13 cellular contexts compared by ENCODE assay signal in the genomic region with DNA sequence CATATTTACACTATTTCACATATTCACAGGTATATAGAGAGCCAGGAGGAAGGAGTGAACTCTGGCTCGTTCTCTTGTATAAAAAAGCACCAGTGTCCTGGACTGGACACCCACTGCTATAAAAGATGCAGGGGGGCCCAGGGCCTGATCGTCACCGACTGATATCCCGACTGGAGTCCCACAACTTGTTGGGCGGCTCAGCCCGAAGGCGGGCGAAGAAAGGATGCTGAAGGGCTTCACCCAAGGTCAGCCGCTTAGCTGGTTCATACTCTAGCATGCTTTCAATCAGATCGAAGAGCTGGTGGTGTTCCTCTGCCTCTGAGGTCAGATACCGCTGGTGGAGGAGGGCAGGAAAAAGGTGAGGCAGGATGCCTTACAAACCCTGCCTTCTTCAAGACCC. TPM values are rescaled to one million over a fixed set of nuclear protein-coding genes. Genes with fewer than 3 reads are reported as not detected.
A peak's percentile ranks its signal among the peaks of the same experiment; 100 is the strongest.
DNase-seq lines count a peak whose midpoint lies in the region; ATAC-seq, FAIRE-seq and TF ChIP-seq lines count a peak whose summit lies in the region.
"Had no signal": no experiment of that assay in that cellular context is flagged by ENCODE, and none has a peak within 500 bp of the region (broad histone marks: within the 10 kb centered on the region; RNA-seq: fewer than 3 reads in every experiment).

No MANE protein-coding gene starts in this region.

- H3K9me3 ChIP-seq in heart right ventricle (no peaks in the 10 kb centered on the region), right atrium auricular region (no peaks in the 10 kb centered on the region), HepG2 (ENCODE audit: low read length) (no peaks in the 10 kb centered on the region), transverse colon (no peaks in the 10 kb centered on the region)

- ATAC-seq in heart right ventricle, result no peak
- ATAC-seq in HepG2, result no peak
- no peak for ATAC-seq in GM21737 (IDR thresholded peaks at IDR 0.05; ENCODE audit: unreplicated experiment)

- H3K4me2 ChIP-seq in HepG2 (ENCODE audit: low read depth, low read length), result no peak overlapping the region

- peaks cover 15% of the 10 kb centered on the region for H3K79me2 ChIP-seq in HepG2 (ENCODE audit: insufficient read depth, low read length)

- H3K4me1 ChIP-seq in heart right ventricle (peaks cover 3 to 42% (median 23%) of the 10 kb centered on the region in 9 donors), right atrium auricular region (peaks cover 3 to 31% of the 10 kb centered on the region in 2 donors), HepG2 (ENCODE audit: insufficient read depth, low read length) (peaks cover 15% of the 10 kb centered on the region), transverse colon (peaks cover 8 to 17% (median 15%) of the 10 kb centered on the region in 4 donors)

- H3K27me3 ChIP-seq in heart right ventricle, result no peaks in the 10 kb centered on the region
- no peaks in the 10 kb centered on the region for H3K27me3 ChIP-seq in right atrium auricular region
- no peaks in the 10 kb centered on the region; a peak in 1 of 5 replicates for H3K27me3 ChIP-seq in HepG2 (ENCODE audit: control insufficient read depth in 1 of 2, insufficient read depth in 2 of 2, low read length in 2 of 2)
- no peaks in the 10 kb centered on the region for H3K27me3 ChIP-seq in transverse colon
- H3K27me3 ChIP-seq in dorsolateral prefrontal cortex, result no peaks in the 10 kb centered on the region

- peaks cover 84% of the 10 kb centered on the region for H3K36me3 Mint-ChIP-seq in activated CD4-positive, alpha-beta memory T cell treated with anti-CD3 and anti-CD28 coated beads, Interleukin-2, amount 10 ng/mL, durations not matched to agents 7 days and 5 days (ENCODE audit: low read depth)

- no peak for TF ChIP-seq EP300 in HepG2 (IDR thresholded peaks at IDR 0.05; ENCODE audit: low read depth in 2 of 2, low read length in 2 of 2)
- TF ChIP-seq EP300 in HepG2 (CRISPR knock-in tag; IDR thresholded peaks at IDR 0.05; ENCODE audit: borderline replicate concordance), result no peak
- TF ChIP-seq EP300 in transverse colon (IDR thresholded peaks at IDR 0.05; ENCODE audit: low read depth), result no peak

- DNase-seq in heart right ventricle (no peak), right atrium auricular region (ENCODE audit: low spot score) (no peak), HepG2 (ENCODE audit: low spot score) (no peak), transverse colon (no peak), dorsolateral prefrontal cortex (no peak), DMS114 treated with DMSO at 0.1 percent for 48 hours (lab: John Stamatoyannopoulos, UW; ENCODE audit: unreplicated experiment) (no peak)
- no peak for DNase-seq in activated CD4-positive, alpha-beta memory T cell treated with anti-CD3 and anti-CD28 coated beads, Interleukin-2, amount 10 ng/mL, durations not matched to agents 7 days and 5 days
- DNase-seq: head of caudate nucleus, NCI-H2107, RPMI8226 had no signal

- no peak overlapping the region for H3K9ac ChIP-seq in HepG2 (ENCODE audit: insufficient read depth, low read depth, low read length)

- peak overlapping the region; percentile 91 for H3K27ac Mint-ChIP-seq in activated CD4-positive, alpha-beta memory T cell treated with anti-CD3 and anti-CD28 coated beads, Interleukin-2, amount 10 ng/mL, durations not matched to agents 7 days and 5 days

- H3K36me3 ChIP-seq in heart right ventricle (peaks cover 0 to 80% (median 59%) of the 10 kb centered on the region in 9 donors), right atrium auricular region (peaks cover 65% of the 10 kb centered on the region), HepG2 (replicated peaks in 1 of 2; ENCODE audit: control insufficient read depth in 1 of 2, insufficient read depth in 2 of 2, low read length in 2 of 2) (peaks cover 25 to 57% of the 10 kb centered on the region in 2 experiments), transverse colon (peaks cover 0 to 44% (median 22%) of the 10 kb centered on the region in 4 donors)

- peaks cover 43% of the 10 kb centered on the region for H3K4me1 Mint-ChIP-seq in activated CD4-positive, alpha-beta memory T cell treated with anti-CD3 and anti-CD28 coated beads, Interleukin-2, amount 10 ng/mL, durations not matched to agents 7 days and 5 days

- no peaks in the 10 kb centered on the region for H4K20me1 ChIP-seq in HepG2 (ENCODE audit: insufficient read depth, low read length)

- POLR2A ChIA-PET in activated CD4-positive, alpha-beta memory T cell treated with anti-CD3 and anti-CD28 coated beads, Interleukin-2, amount 10 ng/mL, durations not matched to agents 7 days and 5 days (lab: Charles Lee), result interaction anchor here (4.2 kb wide), 1 partner anchor 9 kb away, joined by 57 read pairs; a partner anchor contains a TSS
- POLR2A ChIA-PET in HepG2 (lab: Yijun Ruan, JAX), result interaction anchor here (1.1 to 4.8 kb wide), 3 partner anchors 9 to 38 kb away, joined by 3 to 69 read pairs (median 4); a partner anchor contains a TSS

- CTCF ChIA-PET in activated CD4-positive, alpha-beta memory T cell treated with anti-CD3 and anti-CD28 coated beads, Interleukin-2, amount 10 ng/mL, durations not matched to agents 7 days and 5 days (lab: Charles Lee), result interaction anchor here (1.0 to 1.8 kb wide), 2 partner anchors 10 to 12 kb away, joined by 3 to 12 read pairs; a partner anchor contains a TSS
- CTCF ChIA-PET in HepG2 (lab: Yijun Ruan, JAX; ENCODE audit: low intra/inter-chr PET ratio, low total read pairs), result no interaction called here

- in situ Hi-C loops in HepG2 (cut with HindIII; ENCODE audit: extremely low pct_ligation_motif_present, low pct_unique_long_range_greater_than_20kb) (no loop called here), transverse colon (cut with MboI; ENCODE audit: low pct_ligation_motif_present in 1 of 4, low pct_unique_long_range_greater_than_20kb in 1 of 4, low sequenced_read_pairs in 3 of 4) (loop anchor here in 2 of 4 donors (10.0 to 25.0 kb wide), 2 partner anchors 62 to 324 kb away; a partner anchor contains a TSS)

- no peak for FAIRE-seq in HepG2 (lab: Jason Lieb, UNC)
- FAIRE-seq: HTR-8/SVneo had no signal

- peak overlapping the region in 7 of 10 donors; percentile 78 to 93 (median 89) for H3K27ac ChIP-seq in heart right ventricle
- H3K27ac ChIP-seq in right atrium auricular region, result no peak overlapping the region
- no peak overlapping the region for H3K27ac ChIP-seq in HepG2 (ENCODE audit: extremely low read length, insufficient read depth, low read length)
- H3K27ac ChIP-seq in transverse colon, result peak overlapping the region; percentile 84 to 91 (median 89)
- peak overlapping the region in 29 of 59 donors; percentile 29 to 94 (median 84) for H3K27ac ChIP-seq in dorsolateral prefrontal cortex

- H3K9me3 Mint-ChIP-seq in activated CD4-positive, alpha-beta memory T cell treated with anti-CD3 and anti-CD28 coated beads, Interleukin-2, amount 10 ng/mL, durations not matched to agents 7 days and 5 days, result no peaks in the 10 kb centered on the region

- no peaks in the 10 kb centered on the region for H3K27me3 Mint-ChIP-seq in activated CD4-positive, alpha-beta memory T cell treated with anti-CD3 and anti-CD28 coated beads, Interleukin-2, amount 10 ng/mL, durations not matched to agents 7 days and 5 days

- H2AFZ ChIP-seq in HepG2 (ENCODE audit: low read length), result no peak overlapping the region

- no TSS peak for BruUV-seq in HepG2 (replicated peaks; lab: Mats Ljungman, UMichigan)

- H3K4me3 ChIP-seq in heart right ventricle, result no peak overlapping the region
- no peak overlapping the region for H3K4me3 ChIP-seq in right atrium auricular region
- no peak overlapping the region for H3K4me3 ChIP-seq in HepG2 (replicated peaks in 1 of 3; ENCODE audit: insufficient read depth in 1 of 3, low read depth in 2 of 3, low read length in 3 of 3)
- H3K4me3 ChIP-seq in transverse colon, result no peak overlapping the region
- peak overlapping the region in 5 of 59 donors; percentile 91 to 100 (median 94) for H3K4me3 ChIP-seq in dorsolateral prefrontal cortex

- TF ChIP-seq POLR2A in HepG2 (IDR thresholded peaks at IDR 0.05; ENCODE audit: insufficient read depth in 1 of 2, low read depth in 2 of 2, low read length in 2 of 2) (no peak), transverse colon (IDR thresholded peaks at IDR 0.05) (no peak)

- peak overlapping the region; percentile 1 for H3K4me3 Mint-ChIP-seq in activated CD4-positive, alpha-beta memory T cell treated with anti-CD3 and anti-CD28 coated beads, Interleukin-2, amount 10 ng/mL, durations not matched to agents 7 days and 5 days

- TF ChIP-seq CTCF in heart right ventricle (IDR thresholded peaks at IDR 0.05), result no peak
- TF ChIP-seq CTCF in right atrium auricular region (IDR thresholded peaks at IDR 0.05), result no peak
- no peak for TF ChIP-seq CTCF in HepG2 (CRISPR knock-in tag; IDR thresholded peaks at IDR 0.05)
- no peak for TF ChIP-seq CTCF in transverse colon (IDR thresholded peaks at IDR 0.05)
- no peak for TF ChIP-seq CTCF in dorsolateral prefrontal cortex (IDR thresholded peaks at IDR 0.05 in 54 of 56, conservative IDR thresholded peaks at IDR 0.05 in 2 of 56; ENCODE audit: low read depth in 1 of 56, partially characterized antibody in 56 of 56)

- TF ChIP-seq RAD21 in HepG2 (CRISPR knock-in tag; IDR thresholded peaks at IDR 0.05), result no peak

- intact Hi-C loops in heart right ventricle (cut with DNase I) (no loop called here), HepG2 (cut with micrococcal nuclease; ENCODE audit: unreplicated experiment) (no loop called here), transverse colon (cut with DNase I; ENCODE audit: low total_unique reads) (no loop called here), dorsolateral prefrontal cortex (cut with DNase I) (no loop called here)

- 86 to 87% methylated on average over 11 of the region's 11 CpGs for WGBS in heart right ventricle, 2 donors
- WGBS in HepG2 (ENCODE audit: low lambda C conversion rate), result 97% methylated on average over 9 of the region's 11 CpGs
- WGBS in transverse colon (ENCODE audit: low coverage in 1 of 2), 2 donors, result 87 to 93% methylated on average over 9 to 11 of the region's 11 CpGs

RNA-seq across cellular contexts. Expression of a gene that starts 0.9 kb away (rescaled TPM):
- total RNA-seq in heart right ventricle (10 to 100 TPM; 54.1 to 73.1 (median 60.1) TPM), right atrium auricular region (10 to 100 TPM; 77.2 to 77.7 TPM), HepG2 (2016; rRNA removed; fragmentation: Illumina TruSeq; extraction: Trizol) (27.0 and 46.8 TPM in 2 replicates), transverse colon (10 to 100 TPM in 3 of 4 donors, 1 to 10 TPM in 1; 7.8 to 61.3 (median 35.2) TPM), dorsolateral prefrontal cortex (10 to 100 TPM; 40.4 to 73.3 (median 49.7) TPM)
- polyA plus RNA-seq in heart right ventricle (100 to 1,000 TPM in 1 of 2 donors, 10 to 100 TPM in 1; 47.9 to 109 TPM), HepG2 (2011; rRNA removed) (83.3 and 92.5 TPM in 2 replicates)
- total RNA-seq in activated CD4-positive, alpha-beta memory T cell treated with anti-CD3 and anti-CD28 coated beads, Interleukin-2, amount 10 ng/mL, durations not matched to agents 7 days and 5 days, result 10 to 100 TPM; 87.5 to 91.9 TPM
- 16.4 and 20.0 TPM in 2 replicates for total RNA-seq in HepG2 (2016; cell fraction: cytosol; rRNA removed; fragmentation: Illumina TruSeq; extraction: Trizol; ENCODE audit: low read depth)
- 29.6 and 44.4 TPM in 2 replicates for total RNA-seq in HepG2 (2016; cell fraction: insoluble cytoplasmic fraction; rRNA removed; fragmentation: Illumina TruSeq; extraction: Trizol)
- 22.9 and 28.4 TPM in 2 replicates for total RNA-seq in HepG2 (2016; cell fraction: membrane; rRNA removed; fragmentation: Illumina TruSeq; extraction: Trizol)
- total RNA-seq in HepG2 (2016; cell fraction: nucleus; rRNA removed; fragmentation: Illumina TruSeq; extraction: Trizol), result 37.1 and 38.5 TPM in 2 replicates
- 94.5 and 95.0 TPM in 2 replicates for polyA plus RNA-seq in HepG2 (2011; cell fraction: cytosol; rRNA removed)
- polyA plus RNA-seq in HepG2 (2011; cell fraction: nucleus; rRNA removed), result 74.3 and 75.6 TPM in 2 replicates
- 30.4 and 37.1 TPM in 2 replicates for polyA plus RNA-seq in HepG2 (2012)
- 28.3 and 28.6 TPM in 2 replicates for polyA plus RNA-seq in HepG2 (2016; cell fraction: cytosol; fragmentation: Illumina TruSeq; extraction: Trizol; ENCODE audit: low read depth)
- polyA plus RNA-seq in HepG2 (2016; cell fraction: insoluble cytoplasmic fraction; fragmentation: Illumina TruSeq; extraction: Trizol; ENCODE audit: low read depth), result 45.8 and 52.3 TPM in 2 replicates
- 37.1 and 38.2 TPM in 2 replicates for polyA plus RNA-seq in HepG2 (2016; cell fraction: membrane; fragmentation: Illumina TruSeq; extraction: Trizol; ENCODE audit: low read depth)
- polyA plus RNA-seq in HepG2 (2016; cell fraction: nucleus; fragmentation: Illumina TruSeq; extraction: Trizol; ENCODE audit: insufficient read depth, low read depth), result 82.5 and 83.5 TPM in 2 replicates
- polyA minus RNA-seq in HepG2 (2011; rRNA and poly(A)+ RNA removed; ENCODE audit: low replicate concordance), result 118 and 271 TPM in 2 replicates
- polyA minus RNA-seq in HepG2 (2011; cell fraction: cytosol; rRNA and poly(A)+ RNA removed), result 33.3 and 39.4 TPM in 2 replicates
- polyA minus RNA-seq in HepG2 (2011; cell fraction: nucleus; rRNA and poly(A)+ RNA removed), result 16.9 and 21.4 TPM in 2 replicates

RNA-seq across cellular contexts. Expression of a gene that starts 7.8 kb away (rescaled TPM):
- total RNA-seq in heart right ventricle, result 10 to 100 TPM in 7 of 10 donors, 1 to 10 TPM in 3; 8.6 to 21.0 (median 11.3) TPM
- 10 to 100 TPM in 1 of 2 donors, 1 to 10 TPM in 1; 7.1 to 13.7 TPM for polyA plus RNA-seq in heart right ventricle
- 10 to 100 TPM; 14.4 to 15.5 TPM for total RNA-seq in right atrium auricular region
- 10 to 100 TPM; 26.3 to 27.3 TPM for total RNA-seq in activated CD4-positive, alpha-beta memory T cell treated with anti-CD3 and anti-CD28 coated beads, Interleukin-2, amount 10 ng/mL, durations not matched to agents 7 days and 5 days
- 4.1 and 6.2 TPM in 2 replicates for total RNA-seq in HepG2 (2016; rRNA removed; fragmentation: Illumina TruSeq; extraction: Trizol)
- 3.6 and 4.8 TPM in 2 replicates for total RNA-seq in HepG2 (2016; cell fraction: cytosol; rRNA removed; fragmentation: Illumina TruSeq; extraction: Trizol; ENCODE audit: low read depth)
- total RNA-seq in HepG2 (2016; cell fraction: insoluble cytoplasmic fraction; rRNA removed; fragmentation: Illumina TruSeq; extraction: Trizol), result 3.2 and 5.5 TPM in 2 replicates
- 12.9 and 13.0 TPM in 2 replicates for total RNA-seq in HepG2 (2016; cell fraction: membrane; rRNA removed; fragmentation: Illumina TruSeq; extraction: Trizol)
- total RNA-seq in HepG2 (2016; cell fraction: nucleus; rRNA removed; fragmentation: Illumina TruSeq; extraction: Trizol), result 6.9 and 8.6 TPM in 2 replicates
- polyA plus RNA-seq in HepG2 (2011; rRNA removed), result 9.9 and 11.9 TPM in 2 replicates
- 7.8 and 10.3 TPM in 2 replicates for polyA plus RNA-seq in HepG2 (2011; cell fraction: cytosol; rRNA removed)
- 18.3 and 21.0 TPM in 2 replicates for polyA plus RNA-seq in HepG2 (2011; cell fraction: nucleus; rRNA removed)
- 18.4 and 22.0 TPM in 2 replicates for polyA plus RNA-seq in HepG2 (2012)
- polyA plus RNA-seq in HepG2 (2016; cell fraction: cytosol; fragmentation: Illumina TruSeq; extraction: Trizol; ENCODE audit: low read depth), result 22.1 and 24.0 TPM in 2 replicates
- 19.7 and 25.6 TPM in 2 replicates for polyA plus RNA-seq in HepG2 (2016; cell fraction: insoluble cytoplasmic fraction; fragmentation: Illumina TruSeq; extraction: Trizol; ENCODE audit: low read depth)
- polyA plus RNA-seq in HepG2 (2016; cell fraction: membrane; fragmentation: Illumina TruSeq; extraction: Trizol; ENCODE audit: low read depth), result 49.9 and 57.1 TPM in 2 replicates
- polyA plus RNA-seq in HepG2 (2016; cell fraction: nucleus; fragmentation: Illumina TruSeq; extraction: Trizol; ENCODE audit: insufficient read depth, low read depth), result 28.1 and 33.5 TPM in 2 replicates
- 7.5 and 12.8 TPM in 2 replicates for polyA minus RNA-seq in HepG2 (2011; rRNA and poly(A)+ RNA removed; ENCODE audit: low replicate concordance)
- 8.1 and 9.3 TPM in 2 replicates for polyA minus RNA-seq in HepG2 (2011; cell fraction: cytosol; rRNA and poly(A)+ RNA removed)
- 3.7 and 4.4 TPM in 2 replicates for polyA minus RNA-seq in HepG2 (2011; cell fraction: nucleus; rRNA and poly(A)+ RNA removed)
- total RNA-seq in transverse colon, result 10 to 100 TPM in 3 of 4 donors, 1 to 10 TPM in 1; 9.0 to 21.9 (median 15.7) TPM
- total RNA-seq in dorsolateral prefrontal cortex, result 10 to 100 TPM; 28.2 to 75.1 (median 42.6) TPM

RNA-seq across cellular contexts. Expression of a gene that starts 10.2 kb away (rescaled TPM):
- 10 to 100 TPM; 12.5 to 21.9 (median 18.0) TPM for total RNA-seq in heart right ventricle
- polyA plus RNA-seq in heart right ventricle, result 10 to 100 TPM; 17.4 to 47.1 TPM
- total RNA-seq in right atrium auricular region, result 10 to 100 TPM in 1 of 2 donors, 1 to 10 TPM in 1; 9.8 to 16.4 TPM
- total RNA-seq in activated CD4-positive, alpha-beta memory T cell treated with anti-CD3 and anti-CD28 coated beads, Interleukin-2, amount 10 ng/mL, durations not matched to agents 7 days and 5 days, result 10 to 100 TPM; 78.0 to 82.0 TPM
- total RNA-seq in HepG2 (2016; rRNA removed; fragmentation: Illumina TruSeq; extraction: Trizol), result 10.1 and 20.1 TPM in 2 replicates
- 8.5 and 11.8 TPM in 2 replicates for total RNA-seq in HepG2 (2016; cell fraction: cytosol; rRNA removed; fragmentation: Illumina TruSeq; extraction: Trizol; ENCODE audit: low read depth)
- 10.6 and 19.2 TPM in 2 replicates for total RNA-seq in HepG2 (2016; cell fraction: insoluble cytoplasmic fraction; rRNA removed; fragmentation: Illumina TruSeq; extraction: Trizol)
- total RNA-seq in HepG2 (2016; cell fraction: membrane; rRNA removed; fragmentation: Illumina TruSeq; extraction: Trizol), result 9.3 and 12.0 TPM in 2 replicates
- 23.9 and 32.6 TPM in 2 replicates for total RNA-seq in HepG2 (2016; cell fraction: nucleus; rRNA removed; fragmentation: Illumina TruSeq; extraction: Trizol)
- polyA plus RNA-seq in HepG2 (2011; rRNA removed), result 73.5 and 74.0 TPM in 2 replicates
- 23.9 and 24.4 TPM in 2 replicates for polyA plus RNA-seq in HepG2 (2011; cell fraction: cytosol; rRNA removed)
- 317 and 392 TPM in 2 replicates for polyA plus RNA-seq in HepG2 (2011; cell fraction: nucleus; rRNA removed)
- 31.3 and 32.7 TPM in 2 replicates for polyA plus RNA-seq in HepG2 (2012)
- polyA plus RNA-seq in HepG2 (2016; cell fraction: cytosol; fragmentation: Illumina TruSeq; extraction: Trizol; ENCODE audit: low read depth), result 3.0 and 3.3 TPM in 2 replicates
- polyA plus RNA-seq in HepG2 (2016; cell fraction: insoluble cytoplasmic fraction; fragmentation: Illumina TruSeq; extraction: Trizol; ENCODE audit: low read depth), result 15.8 and 17.9 TPM in 2 replicates
- 7.6 TPM in 2 replicates for polyA plus RNA-seq in HepG2 (2016; cell fraction: membrane; fragmentation: Illumina TruSeq; extraction: Trizol; ENCODE audit: low read depth)
- polyA plus RNA-seq in HepG2 (2016; cell fraction: nucleus; fragmentation: Illumina TruSeq; extraction: Trizol; ENCODE audit: insufficient read depth, low read depth), result 110 and 120 TPM in 2 replicates
- polyA minus RNA-seq in HepG2 (2011; rRNA and poly(A)+ RNA removed; ENCODE audit: low replicate concordance), result 47.2 and 97.7 TPM in 2 replicates
- polyA minus RNA-seq in HepG2 (2011; cell fraction: cytosol; rRNA and poly(A)+ RNA removed), result 12.4 and 13.9 TPM in 2 replicates
- polyA minus RNA-seq in HepG2 (2011; cell fraction: nucleus; rRNA and poly(A)+ RNA removed), result 94.1 and 94.6 TPM in 2 replicates
- 10 to 100 TPM; 31.9 to 92.9 (median 51.5) TPM for total RNA-seq in transverse colon
- 10 to 100 TPM; 24.7 to 58.5 (median 39.4) TPM for total RNA-seq in dorsolateral prefrontal cortex

RNA-seq across cellular contexts. Expression of a gene that starts 14.2 kb away (rescaled TPM):
- total RNA-seq in heart right ventricle (1 to 10 TPM in 5 of 10 donors, under 1 TPM in 5; 0.68 to 1.7 (median 1.0) TPM), right atrium auricular region (under 1 TPM; 0.35 to 0.41 TPM), HepG2 (2016; rRNA removed; fragmentation: Illumina TruSeq; extraction: Trizol) (1.3 and 2.4 TPM in 2 replicates), transverse colon (10 to 100 TPM; 13.0 to 34.0 (median 22.2) TPM), dorsolateral prefrontal cortex (10 to 100 TPM in 94 of 120 experiments, 1 to 10 TPM in 26; 6.0 to 24.1 (median 11.7) TPM)
- polyA plus RNA-seq in heart right ventricle (1 to 10 TPM in 1 of 2 donors, under 1 TPM in 1; 0.81 to 3.2 TPM), HepG2 (2011; rRNA removed) (10.2 and 15.0 TPM in 2 replicates)
- 1 to 10 TPM; 3.7 to 4.9 TPM for total RNA-seq in activated CD4-positive, alpha-beta memory T cell treated with anti-CD3 and anti-CD28 coated beads, Interleukin-2, amount 10 ng/mL, durations not matched to agents 7 days and 5 days
- 0.44 and 0.51 TPM in 2 replicates for total RNA-seq in HepG2 (2016; cell fraction: cytosol; rRNA removed; fragmentation: Illumina TruSeq; extraction: Trizol; ENCODE audit: low read depth)
- 0.77 and 3.4 TPM in 2 replicates for total RNA-seq in HepG2 (2016; cell fraction: insoluble cytoplasmic fraction; rRNA removed; fragmentation: Illumina TruSeq; extraction: Trizol)
- 0.74 and 0.96 TPM in 2 replicates for total RNA-seq in HepG2 (2016; cell fraction: membrane; rRNA removed; fragmentation: Illumina TruSeq; extraction: Trizol)
- total RNA-seq in HepG2 (2016; cell fraction: nucleus; rRNA removed; fragmentation: Illumina TruSeq; extraction: Trizol), result 5.8 and 5.9 TPM in 2 replicates
- 3.4 and 4.0 TPM in 2 replicates for polyA plus RNA-seq in HepG2 (2011; cell fraction: cytosol; rRNA removed)
- 55.6 and 56.4 TPM in 2 replicates for polyA plus RNA-seq in HepG2 (2011; cell fraction: nucleus; rRNA removed)
- polyA plus RNA-seq in HepG2 (2012), result 6.1 and 7.0 TPM in 2 replicates
- 0.40 TPM in 2 replicates for polyA plus RNA-seq in HepG2 (2016; cell fraction: cytosol; fragmentation: Illumina TruSeq; extraction: Trizol; ENCODE audit: low read depth)
- polyA plus RNA-seq in HepG2 (2016; cell fraction: insoluble cytoplasmic fraction; fragmentation: Illumina TruSeq; extraction: Trizol; ENCODE audit: low read depth), result 1.1 and 1.3 TPM in 2 replicates
- polyA plus RNA-seq in HepG2 (2016; cell fraction: membrane; fragmentation: Illumina TruSeq; extraction: Trizol; ENCODE audit: low read depth), result 0.72 and 0.85 TPM in 2 replicates
- polyA plus RNA-seq in HepG2 (2016; cell fraction: nucleus; fragmentation: Illumina TruSeq; extraction: Trizol; ENCODE audit: insufficient read depth, low read depth), result 18.6 and 19.5 TPM in 2 replicates
- 17.8 and 35.4 TPM in 2 replicates for polyA minus RNA-seq in HepG2 (2011; rRNA and poly(A)+ RNA removed; ENCODE audit: low replicate concordance)
- polyA minus RNA-seq in HepG2 (2011; cell fraction: cytosol; rRNA and poly(A)+ RNA removed), result 1.4 and 3.0 TPM in 2 replicates
- polyA minus RNA-seq in HepG2 (2011; cell fraction: nucleus; rRNA and poly(A)+ RNA removed), result 8.8 and 11.3 TPM in 2 replicates

RNA-seq across cellular contexts. Expression of a gene that starts 38.2 kb away (rescaled TPM):
- total RNA-seq in heart right ventricle, result under 1 TPM in 1 of 10 donors, not detected in 9; 0.11 TPM
- not detected for polyA plus RNA-seq in heart right ventricle
- total RNA-seq in right atrium auricular region, result not detected
- total RNA-seq in activated CD4-positive, alpha-beta memory T cell treated with anti-CD3 and anti-CD28 coated beads, Interleukin-2, amount 10 ng/mL, durations not matched to agents 7 days and 5 days, result not detected
- total RNA-seq in HepG2 (2016; rRNA removed; fragmentation: Illumina TruSeq; extraction: Trizol), result 10.3 and 13.6 TPM in 2 replicates
- total RNA-seq in HepG2 (2016; cell fraction: cytosol; rRNA removed; fragmentation: Illumina TruSeq; extraction: Trizol; ENCODE audit: low read depth), result 0.51 and 0.79 TPM in 2 replicates
- total RNA-seq in HepG2 (2016; cell fraction: insoluble cytoplasmic fraction; rRNA removed; fragmentation: Illumina TruSeq; extraction: Trizol), result 10.0 and 10.3 TPM in 2 replicates
- 2.4 and 2.7 TPM in 2 replicates for total RNA-seq in HepG2 (2016; cell fraction: membrane; rRNA removed; fragmentation: Illumina TruSeq; extraction: Trizol)
- 5.1 and 8.0 TPM in 2 replicates for total RNA-seq in HepG2 (2016; cell fraction: nucleus; rRNA removed; fragmentation: Illumina TruSeq; extraction: Trizol)
- polyA plus RNA-seq in HepG2 (2011; rRNA removed), result 29.3 and 43.2 TPM in 2 replicates
- polyA plus RNA-seq in HepG2 (2011; cell fraction: cytosol; rRNA removed), result 26.7 and 30.1 TPM in 2 replicates
- polyA plus RNA-seq in HepG2 (2011; cell fraction: nucleus; rRNA removed), result 35.4 and 48.8 TPM in 2 replicates
- polyA plus RNA-seq in HepG2 (2012), result 29.8 and 32.5 TPM in 2 replicates
- polyA plus RNA-seq in HepG2 (2016; cell fraction: cytosol; fragmentation: Illumina TruSeq; extraction: Trizol; ENCODE audit: low read depth), result 0.97 and 1.0 TPM in 2 replicates
- polyA plus RNA-seq in HepG2 (2016; cell fraction: insoluble cytoplasmic fraction; fragmentation: Illumina TruSeq; extraction: Trizol; ENCODE audit: low read depth), result 13.3 and 16.3 TPM in 2 replicates
- polyA plus RNA-seq in HepG2 (2016; cell fraction: membrane; fragmentation: Illumina TruSeq; extraction: Trizol; ENCODE audit: low read depth), result 2.9 and 3.0 TPM in 2 replicates
- 10.7 and 11.1 TPM in 2 replicates for polyA plus RNA-seq in HepG2 (2016; cell fraction: nucleus; fragmentation: Illumina TruSeq; extraction: Trizol; ENCODE audit: insufficient read depth, low read depth)
- polyA minus RNA-seq in HepG2 (2011; rRNA and poly(A)+ RNA removed; ENCODE audit: low replicate concordance), result 0.16 and 52.2 TPM in 2 replicates
- 14.6 and 19.0 TPM in 2 replicates for polyA minus RNA-seq in HepG2 (2011; cell fraction: cytosol; rRNA and poly(A)+ RNA removed)
- polyA minus RNA-seq in HepG2 (2011; cell fraction: nucleus; rRNA and poly(A)+ RNA removed), result 9.5 and 15.8 TPM in 2 replicates
- total RNA-seq in transverse colon, result 1 to 10 TPM in 1 of 4 donors, under 1 TPM in 2, not detected in 1; 0.40 to 5.6 (median 0.64) TPM
- 1 to 10 TPM in 16 of 120 experiments, under 1 TPM in 86, not detected in 18; 0.17 to 2.2 (median 0.52) TPM for total RNA-seq in dorsolateral prefrontal cortex
- total RNA-seq: cerebellum had no signal

Comparison
In these comparisons a context has a peak if more than half of its experiments do, and no peak if none do; other contexts are left out.
1. H3K27ac ChIP-seq: peak in heart right ventricle (7 of 10) and transverse colon (4 of 4); none in right atrium auricular region (0 of 2) and HepG2 (single experiment).